In the genomic region with DNA sequence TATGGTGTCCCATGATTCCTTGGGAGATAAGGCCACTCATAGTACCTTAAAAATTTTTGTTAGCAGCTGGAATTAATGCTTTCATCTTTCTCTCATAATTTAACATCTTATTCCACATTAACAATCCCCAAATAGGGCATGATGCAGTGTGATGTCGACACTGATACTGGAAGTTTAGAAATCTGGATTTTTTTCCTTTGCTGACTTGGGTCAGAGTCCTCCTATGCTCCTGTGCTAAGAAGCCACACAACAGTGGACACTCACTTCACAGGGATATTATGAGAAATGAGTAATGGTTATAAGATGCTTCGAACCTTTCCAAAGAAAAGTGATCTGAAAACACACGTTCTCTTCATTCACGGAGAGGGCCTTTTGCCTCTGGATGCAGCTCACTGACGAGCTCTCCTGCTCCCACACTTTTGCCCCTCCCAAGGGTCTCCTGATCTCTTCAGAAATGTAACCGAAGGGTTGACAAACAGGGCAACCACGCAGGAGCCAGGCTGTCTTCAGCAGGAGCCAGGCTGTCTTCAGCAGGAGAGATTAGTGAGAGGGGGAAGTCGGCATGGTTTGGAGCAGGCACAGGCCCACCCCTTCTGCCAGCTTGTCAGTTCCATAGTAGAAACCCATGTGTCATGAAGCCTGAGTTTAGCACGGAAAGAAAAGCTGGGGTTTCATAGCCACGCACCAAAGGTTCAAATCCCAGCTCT, we compare ENCODE assay signal across 21 cellular contexts.
DNase-seq lines count a peak whose midpoint lies in the region; ATAC-seq and TF ChIP-seq lines count a peak whose summit lies in the region.
"Had no signal": no experiment of that assay in that cellular context is flagged by ENCODE, and none has a peak within 500 bp of the region (broad histone marks: within the 10 kb centered on the region; RNA-seq: fewer than 3 reads in every experiment).

No MANE protein-coding gene starts in this region.

- intact Hi-C loops in sciatic nerve (cut with DNase I) = no loop called here
- intact Hi-C loops in left lung (cut with DNase I) = no loop called here

- peaks cover 0 to 5% of the 10 kb centered on the region in 2 donors for H3K4me1 ChIP-seq in left lung
- H3K4me1 ChIP-seq: BLaER1 had no signal

- H3K27ac Mint-ChIP-seq in activated T-helper 17 cell treated with anti-CD3 and anti-CD28 coated beads, Interleukin-2, amount 50 U/mL, for 72 hours = no peak overlapping the region
- H3K27ac Mint-ChIP-seq: activated naive CD4-positive, alpha-beta T cell treated with anti-CD3 and anti-CD28 coated beads, Interleukin-2, amount 10 ng/mL, durations not matched to agents 7 days and 5 days had no signal

- H3K4me3 ChIP-seq in WERI-Rb-1 (ENCODE audit: low read depth, low read length) = no peak overlapping the region
- no peak overlapping the region for H3K4me3 ChIP-seq in left lung
- H3K4me3 ChIP-seq: BLaER1, esophagus muscularis mucosa, heart right ventricle had no signal

- no peaks in the 10 kb centered on the region for H3K36me3 Mint-ChIP-seq in activated T-helper 17 cell treated with anti-CD3 and anti-CD28 coated beads, Interleukin-2, amount 50 U/mL, for 72 hours (ENCODE audit: low read depth)
- H3K36me3 Mint-ChIP-seq: activated naive CD4-positive, alpha-beta T cell treated with anti-CD3 and anti-CD28 coated beads, Interleukin-2, amount 10 ng/mL, durations not matched to agents 7 days and 5 days had no signal

- H3K27me3 Mint-ChIP-seq in activated T-helper 17 cell treated with anti-CD3 and anti-CD28 coated beads, Interleukin-2, amount 50 U/mL, for 72 hours = no peaks in the 10 kb centered on the region

- H3K9me3 ChIP-seq in WERI-Rb-1 (ENCODE audit: severe bottlenecking) (no peaks in the 10 kb centered on the region), left lung (no peaks in the 10 kb centered on the region)
- H3K9me3 ChIP-seq: BLaER1, esophagus muscularis mucosa, heart right ventricle had no signal

- no peaks in the 10 kb centered on the region for H3K27me3 ChIP-seq in WERI-Rb-1 (ENCODE audit: insufficient read depth, low read depth, severe bottlenecking)
- no peaks in the 10 kb centered on the region for H3K27me3 ChIP-seq in left lung
- H3K27me3 ChIP-seq: BLaER1, esophagus muscularis mucosa, heart right ventricle had no signal

- H3K4me3 Mint-ChIP-seq in activated T-helper 17 cell treated with anti-CD3 and anti-CD28 coated beads, Interleukin-2, amount 50 U/mL, for 72 hours = no peak overlapping the region
- H3K4me3 Mint-ChIP-seq: activated naive CD4-positive, alpha-beta T cell treated with anti-CD3 and anti-CD28 coated beads, Interleukin-2, amount 10 ng/mL, durations not matched to agents 7 days and 5 days had no signal

- H3K36me3 ChIP-seq in WERI-Rb-1 (no peaks in the 10 kb centered on the region), left lung (no peaks in the 10 kb centered on the region)

- H3K9me3 Mint-ChIP-seq in activated T-helper 17 cell treated with anti-CD3 and anti-CD28 coated beads, Interleukin-2, amount 50 U/mL, for 72 hours = no peaks in the 10 kb centered on the region
- H3K9me3 Mint-ChIP-seq: activated naive CD4-positive, alpha-beta T cell treated with anti-CD3 and anti-CD28 coated beads, Interleukin-2, amount 10 ng/mL, durations not matched to agents 7 days and 5 days had no signal

- H3K4me1 Mint-ChIP-seq in activated T-helper 17 cell treated with anti-CD3 and anti-CD28 coated beads, Interleukin-2, amount 50 U/mL, for 72 hours = no peaks in the 10 kb centered on the region
- H3K4me1 Mint-ChIP-seq: activated naive CD4-positive, alpha-beta T cell treated with anti-CD3 and anti-CD28 coated beads, Interleukin-2, amount 10 ng/mL, durations not matched to agents 7 days and 5 days had no signal

- peak; percentile 4 for DNase-seq in EH (ENCODE audit: low read depth)
- peak; percentile 87 for DNase-seq in WERI-Rb-1
- peak; percentile 24 for DNase-seq in left kidney (ENCODE audit: low read depth, low spot score)
- DNase-seq in sciatic nerve (ENCODE audit: low spot score) = no peak
- no peak for DNase-seq in left lung
- no peak for DNase-seq in SK-N-DZ (ENCODE audit: low spot score)
- DNase-seq: activated CD4-positive, CD25-positive, alpha-beta regulatory T cell treated with anti-CD3 and anti-CD28 coated beads, Interleukin-2, amount 50 U/mL, for 72 hours; activated naive CD4-positive, alpha-beta T cell treated with anti-CD3 and anti-CD28 coated beads, Interleukin-2, amount 10 ng/mL, durations not matched to agents 7 days and 5 days; caudate nucleus; effector CD4-positive, alpha-beta T cell; GF-D8; mesendoderm; MV-4-11; SIG-M5; stimulated activated CD4-positive, alpha-beta T cell treated with anti-CD3 and anti-CD28 coated beads, Interleukin-4, amount 100 ng/mL, for 1 hour; T-helper 9 cell had no signal

- H3K27ac ChIP-seq in WERI-Rb-1 = peak overlapping the region; percentile 97
- no peak overlapping the region for H3K27ac ChIP-seq in left lung
- H3K27ac ChIP-seq: BLaER1 had no signal

- TF ChIP-seq CTCF in WERI-Rb-1 (IDR thresholded peaks at IDR 0.05; ENCODE audit: low read depth, low read length) (no peak), left lung (IDR thresholded peaks at IDR 0.05) (no peak)

- ATAC-seq in sciatic nerve (peak; percentile 61), left lung (no peak), HG03175 (IDR thresholded peaks at IDR 0.05; ENCODE audit: unreplicated experiment) (no peak)
- no peak for ATAC-seq in activated T-helper 17 cell treated with anti-CD3 and anti-CD28 coated beads, Interleukin-2, amount 50 U/mL, for 72 hours (replicated peaks)

Comparison
In these comparisons a context has a peak if more than half of its experiments do, and no peak if none do; other contexts are left out.
1. DNase-seq: peak in EH (single experiment), WERI-Rb-1 (single experiment) and left kidney (single experiment); none in sciatic nerve (single experiment), left lung (0 of 2) and SK-N-DZ (single experiment).